Comparison of ENCODE assay signal across 28 cellular contexts in the genomic region with DNA sequence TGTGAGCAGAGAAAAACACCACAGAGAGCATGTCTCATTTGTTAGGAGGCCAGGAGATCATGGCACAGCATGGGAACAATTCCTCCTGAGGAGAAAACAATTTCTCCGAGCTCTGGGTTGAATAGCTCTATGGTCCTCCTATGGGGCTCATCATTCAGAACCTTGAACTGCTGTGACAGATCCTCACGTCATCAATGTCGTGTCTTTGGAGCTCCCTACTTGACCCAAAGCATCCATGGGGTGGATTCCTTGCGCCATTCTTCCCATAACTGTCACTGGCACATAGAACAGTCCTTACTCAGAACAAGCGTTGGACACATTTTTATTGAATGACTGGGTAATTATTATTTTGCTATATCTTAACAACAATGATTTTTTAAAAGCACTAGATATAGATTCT.
"Had no signal": no experiment of that assay in that cellular context is flagged by ENCODE, and none has a peak within 500 bp of the region (broad histone marks: within the 10 kb centered on the region; RNA-seq: fewer than 3 reads in every experiment).

No MANE protein-coding gene starts in this region.

- ATAC-seq: effector memory CD8-positive, alpha-beta T cell; esophagus mucosa; foreskin keratinocyte; gastrocnemius medialis; gastroesophageal sphincter; heart left ventricle had no signal

- H3K9me3 ChIP-seq: colonic mucosa, esophagus muscularis mucosa, esophagus squamous epithelium, gastrocnemius medialis, gastroesophageal sphincter, heart left ventricle, heart right ventricle had no signal

- H3K79me2 ChIP-seq: hepatocyte had no signal

- DNase-seq: colonic mucosa; cortex of kidney; dermis blood vessel endothelial cell; dorsolateral prefrontal cortex; effector CD4-positive, alpha-beta T cell; effector CD8-positive, alpha-beta T cell; effector memory CD4-positive, alpha-beta T cell; effector memory CD8-positive, alpha-beta T cell; endodermal cell; erythroblast; esophagus squamous epithelium; foreskin fibroblast; foreskin keratinocyte; foreskin melanocyte; gastrocnemius medialis; glutamatergic neuron; head of caudate nucleus; heart left ventricle; heart right ventricle had no signal

- H3K27me3 ChIP-seq: colonic mucosa, dorsolateral prefrontal cortex, esophagus muscularis mucosa, esophagus squamous epithelium, foreskin keratinocyte, gastrocnemius medialis, gastroesophageal sphincter, heart left ventricle, heart right ventricle, hepatocyte had no signal

- H3K4me3 ChIP-seq: colonic mucosa, coronary artery, dorsolateral prefrontal cortex, esophagus muscularis mucosa, esophagus squamous epithelium, gastrocnemius medialis, gastroesophageal sphincter, heart left ventricle, heart right ventricle, hepatocyte had no signal

- FAIRE-seq: endometrium, endothelial cell of umbilical vein, frontal cortex had no signal

- H2AFZ ChIP-seq: hepatocyte had no signal

- H3K4me2 ChIP-seq: hepatocyte had no signal

- H3K27ac ChIP-seq: colonic mucosa, coronary artery, dorsolateral prefrontal cortex, epithelial cell of prostate, esophagus muscularis mucosa, esophagus squamous epithelium, foreskin keratinocyte, gastrocnemius medialis, gastroesophageal sphincter, heart left ventricle, heart right ventricle, hepatocyte had no signal

- H3K4me1 ChIP-seq: colonic mucosa, esophagus muscularis mucosa, esophagus squamous epithelium, foreskin keratinocyte, gastrocnemius medialis, gastroesophageal sphincter, heart left ventricle had no signal

- H3K36me3 ChIP-seq: colonic mucosa, esophagus muscularis mucosa, esophagus squamous epithelium, gastrocnemius medialis, gastroesophageal sphincter, heart left ventricle, heart right ventricle had no signal
